Comparison of ENCODE assay signal across 10 cellular contexts in genomic region chr14:77203611-77204456, GRCh38. TPM values are rescaled to one million over a fixed set of nuclear protein-coding genes. Genes with fewer than 3 reads are reported as not detected.
DNase-seq lines count a peak whose midpoint lies in the region; ATAC-seq and TF ChIP-seq lines count a peak whose summit lies in the region.
"Had no signal": no experiment of that assay in that cellular context is flagged by ENCODE, and none has a peak within 500 bp of the region (broad histone marks: within the 10 kb centered on the region; RNA-seq: fewer than 3 reads in every experiment).

No MANE protein-coding gene starts in this region.

- H3K4me1 Mint-ChIP-seq in stimulated activated effector memory CD8-positive, alpha-beta T cell treated with anti-CD3 and anti-CD28 coated beads, Interleukin-12 subunit alpha, Interleukin-12 subunit beta, amount 100 ng/mL, for 72 hours: no peaks in the 10 kb centered on the region

- DNase-seq in NCI-H1092 (lab: John Stamatoyannopoulos, UW) (peak; percentile 87), NCI-H446 (lab: John Stamatoyannopoulos, UW) (peak; percentile 67 to 79), choroid plexus epithelial cell (ENCODE audit: low read depth) (peak; percentile 6), middle frontal gyrus (ENCODE audit: extremely low spot score, low spot score) (no peak), dermis blood vessel endothelial cell (no peak)
- DNase-seq in stimulated activated effector memory CD8-positive, alpha-beta T cell treated with anti-CD3 and anti-CD28 coated beads, Interleukin-12 subunit alpha, Interleukin-12 subunit beta, amount 100 ng/mL, for 72 hours (ENCODE audit: low spot score in 2 of 2): no peak
- DNase-seq: DND-41, T-helper 9 cell had no signal

- ATAC-seq in stimulated activated effector memory CD8-positive, alpha-beta T cell treated with anti-CD3 and anti-CD28 coated beads, Interleukin-12 subunit alpha, Interleukin-12 subunit beta, amount 100 ng/mL, for 72 hours: peak; percentile 8
- no peak for ATAC-seq in GM18858 (IDR thresholded peaks at IDR 0.05; ENCODE audit: unreplicated experiment)

- no peak overlapping the region for H3K27ac Mint-ChIP-seq in stimulated activated effector memory CD8-positive, alpha-beta T cell treated with anti-CD3 and anti-CD28 coated beads, Interleukin-12 subunit alpha, Interleukin-12 subunit beta, amount 100 ng/mL, for 72 hours

- no peaks in the 10 kb centered on the region for H3K36me3 Mint-ChIP-seq in stimulated activated effector memory CD8-positive, alpha-beta T cell treated with anti-CD3 and anti-CD28 coated beads, Interleukin-12 subunit alpha, Interleukin-12 subunit beta, amount 100 ng/mL, for 72 hours

- TF ChIP-seq CTCF in choroid plexus epithelial cell (conservative IDR thresholded peaks at IDR 0.05; ENCODE audit: low read depth, low read length): no peak

- no peaks in the 10 kb centered on the region for H3K9me3 Mint-ChIP-seq in stimulated activated effector memory CD8-positive, alpha-beta T cell treated with anti-CD3 and anti-CD28 coated beads, Interleukin-12 subunit alpha, Interleukin-12 subunit beta, amount 100 ng/mL, for 72 hours

- H3K4me3 ChIP-seq in choroid plexus epithelial cell (ENCODE audit: low read depth, low read length): no peak overlapping the region
- H3K4me3 ChIP-seq: adrenal gland had no signal

- H3K4me3 Mint-ChIP-seq in stimulated activated effector memory CD8-positive, alpha-beta T cell treated with anti-CD3 and anti-CD28 coated beads, Interleukin-12 subunit alpha, Interleukin-12 subunit beta, amount 100 ng/mL, for 72 hours: no peak overlapping the region

RNA-seq across cellular contexts. Expression of gene TMEM63C, which starts 22.2 kb away (rescaled TPM):
- under 0.01 TPM in 1 of 2 replicates, not detected in the other for total RNA-seq in dermis blood vessel endothelial cell

Comparison
In these comparisons a context has a peak if more than half of its experiments do, and no peak if none do; other contexts are left out.
1. DNase-seq: peak in NCI-H1092 (single experiment), NCI-H446 (2 of 2) and choroid plexus epithelial cell (single experiment); none in stimulated activated effector memory CD8-positive, alpha-beta T cell treated with anti-CD3 and anti-CD28 coated beads, Interleukin-12 subunit alpha, Interleukin-12 subunit beta, amount 100 ng/mL, for 72 hours (0 of 2), middle frontal gyrus (single experiment) and dermis blood vessel endothelial cell (single experiment).